Comparison of ENCODE assay signal across 9 cellular contexts in the genomic region with DNA sequence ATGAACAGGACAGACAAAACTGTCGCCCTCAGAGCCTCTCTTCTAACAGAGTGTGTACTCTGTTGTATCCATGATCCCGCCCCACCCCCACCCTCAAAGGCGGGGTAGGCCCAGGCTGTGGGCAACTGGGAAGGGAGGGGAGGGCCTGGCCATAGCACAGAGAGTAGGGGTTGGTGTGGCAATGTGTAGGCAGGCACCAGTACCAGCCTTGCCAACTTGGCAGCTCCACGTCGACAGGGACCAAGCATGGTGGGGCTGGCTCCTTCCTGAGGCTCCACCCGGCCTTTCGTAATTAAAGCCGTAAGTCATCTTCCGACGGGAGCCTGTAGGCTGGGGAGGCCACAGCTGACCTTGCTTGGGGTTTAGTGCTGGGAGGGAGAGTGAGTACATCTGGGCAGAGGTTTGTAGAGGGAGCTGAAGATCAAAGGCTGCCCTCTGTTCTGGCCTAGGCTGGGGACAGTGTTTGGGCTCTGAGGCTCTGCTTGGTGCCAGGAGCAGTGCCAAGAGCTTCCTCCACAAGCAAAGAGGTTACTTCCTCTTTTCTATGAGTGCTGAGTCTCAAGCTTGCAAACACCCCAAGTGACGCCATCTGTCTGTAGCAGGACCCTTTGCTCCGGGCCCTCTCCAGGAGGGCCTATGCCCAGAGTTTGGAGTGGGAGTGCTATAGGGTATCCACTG.
DNase-seq lines count a peak whose midpoint lies in the region; ATAC-seq and TF ChIP-seq lines count a peak whose summit lies in the region.
"Had no signal": no experiment of that assay in that cellular context is flagged by ENCODE, and none has a peak within 500 bp of the region (broad histone marks: within the 10 kb centered on the region; RNA-seq: fewer than 3 reads in every experiment).

No MANE protein-coding gene starts in this region.

- in situ Hi-C loops in G401 (cut with HindIII; ENCODE audit: low sequenced_read_pairs): no loop called here

- H3K9ac ChIP-seq in parathyroid adenoma: peak overlapping the region; percentile 88

- H3K4me2 ChIP-seq in parathyroid adenoma (ENCODE audit: low read length): peak overlapping the region; percentile 21

- no peak overlapping the region for H3K27ac Mint-ChIP-seq in activated T-cell treated with anti-CD3 and anti-CD28 coated beads, Interleukin-2, amount 50 U/mL, for 24 hours

- peak overlapping the region; percentile 100 for H3K27ac ChIP-seq in parathyroid adenoma

- no peak overlapping the region for H3K4me3 ChIP-seq in fibroblast of pulmonary artery (replicated peaks; ENCODE audit: low read depth, low read length)
- H3K4me3 ChIP-seq in parathyroid adenoma (ENCODE audit: low read depth, low read length): no peak overlapping the region

- no peaks in the 10 kb centered on the region for H3K36me3 Mint-ChIP-seq in activated T-cell treated with anti-CD3 and anti-CD28 coated beads, Interleukin-2, amount 50 U/mL, for 24 hours (ENCODE audit: low read depth)

- H3K4me1 Mint-ChIP-seq in activated T-cell treated with anti-CD3 and anti-CD28 coated beads, Interleukin-2, amount 50 U/mL, for 24 hours (ENCODE audit: low read depth): peaks cover 17% of the 10 kb centered on the region

- no peak overlapping the region for H3K4me3 Mint-ChIP-seq in activated T-cell treated with anti-CD3 and anti-CD28 coated beads, Interleukin-2, amount 50 U/mL, for 24 hours

- no peak for ATAC-seq in HG02763 (IDR thresholded peaks at IDR 0.05; ENCODE audit: unreplicated experiment)
- no peak for ATAC-seq in HG03432 (IDR thresholded peaks at IDR 0.05; ENCODE audit: unreplicated experiment)

- no peaks in the 10 kb centered on the region for H3K9me3 Mint-ChIP-seq in activated T-cell treated with anti-CD3 and anti-CD28 coated beads, Interleukin-2, amount 50 U/mL, for 24 hours

- H3K79me2 ChIP-seq in parathyroid adenoma: peaks cover 10% of the 10 kb centered on the region

- H3K27me3 Mint-ChIP-seq in activated T-cell treated with anti-CD3 and anti-CD28 coated beads, Interleukin-2, amount 50 U/mL, for 24 hours: no peaks in the 10 kb centered on the region

- no peaks in the 10 kb centered on the region for H3K36me3 ChIP-seq in parathyroid adenoma (ENCODE audit: control insufficient read depth, insufficient read depth, low read length)

- H2AFZ ChIP-seq in parathyroid adenoma: peak overlapping the region; percentile 66

- no peaks in the 10 kb centered on the region for H3K9me3 ChIP-seq in parathyroid adenoma (ENCODE audit: control insufficient read depth, low read length)

- no peak for TF ChIP-seq CTCF in fibroblast of pulmonary artery (IDR thresholded peaks at IDR 0.05; ENCODE audit: low read length, missing control alignments)
- TF ChIP-seq CTCF in parathyroid adenoma (IDR thresholded peaks at IDR 0.05): no peak

- DNase-seq in G401 (ENCODE audit: low spot score) (peak; percentile 44), OCI-M1 (lab: John Stamatoyannopoulos, UW) (peak; percentile 68), fibroblast of pulmonary artery (ENCODE audit: low read depth) (peak; percentile 14), activated gamma-delta T cell treated with Interleukin-2 at 50 U/mL for 16 hours (no peak)
- DNase-seq in activated T-cell treated with anti-CD3 and anti-CD28 coated beads, Interleukin-2, amount 50 U/mL, for 24 hours: no peak
- DNase-seq: IMR-90 had no signal

- peaks cover 75% of the 10 kb centered on the region for H3K4me1 ChIP-seq in parathyroid adenoma

- no peaks in the 10 kb centered on the region for H3K27me3 ChIP-seq in parathyroid adenoma (ENCODE audit: control insufficient read depth, insufficient read depth, low read length)

Comparison
In these comparisons a context has a peak if more than half of its experiments do, and no peak if none do; other contexts are left out.
1. DNase-seq: peak in G401 (single experiment), OCI-M1 (single experiment) and fibroblast of pulmonary artery (single experiment); none in activated T-cell treated with anti-CD3 and anti-CD28 coated beads, Interleukin-2, amount 50 U/mL, for 24 hours (single experiment) and activated gamma-delta T cell treated with Interleukin-2 at 50 U/mL for 16 hours (single experiment).